Comparison of ENCODE assay signal across 18 cellular contexts in the genomic region with DNA sequence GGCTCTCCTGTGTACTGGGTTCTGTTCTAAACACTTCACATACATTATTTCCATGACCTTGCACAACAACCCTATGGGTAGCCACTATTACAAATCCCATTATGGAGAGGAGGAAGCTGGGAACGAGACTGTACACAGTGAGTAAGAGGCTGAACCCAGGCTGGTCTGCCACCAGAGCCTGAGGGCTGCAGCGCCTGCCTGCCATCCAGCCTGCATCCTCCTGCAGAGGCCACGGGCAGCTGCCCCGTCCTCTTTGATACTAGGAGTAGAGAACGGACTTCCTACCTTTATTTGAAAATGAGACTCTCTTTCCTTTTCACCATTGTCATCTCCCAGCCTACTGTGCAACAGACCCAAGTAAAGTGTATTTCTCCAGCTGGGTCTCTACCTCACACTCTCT.
DNase-seq lines count a peak whose midpoint lies in the region; ATAC-seq and TF ChIP-seq lines count a peak whose summit lies in the region.
"Had no signal": no experiment of that assay in that cellular context is flagged by ENCODE, and none has a peak within 500 bp of the region (broad histone marks: within the 10 kb centered on the region; RNA-seq: fewer than 3 reads in every experiment).

No MANE protein-coding gene starts in this region.

- no peaks in the 10 kb centered on the region for H3K9me3 ChIP-seq in BE2C
- no peaks in the 10 kb centered on the region for H3K9me3 ChIP-seq in testis
- H3K9me3 ChIP-seq: BLaER1 treated with 17β-estradiol and CSF1 and Interleukin-3, amounts not matched to agents 10 nM and 100 nM; Caco-2 had no signal

- H3K4me2 ChIP-seq in KMS-11 = peak overlapping the region; percentile 97; the same call in 1 of the 2 replicates
- H3K4me2 ChIP-seq: BLaER1 treated with 17β-estradiol and CSF1 and Interleukin-3, amounts not matched to agents 10 nM and 100 nM had no signal

- intact Hi-C loops in testis (cut with DNase I; ENCODE audit: low total_unique reads) = no loop called here
- intact Hi-C loops in activated CD4-positive, alpha-beta T cell treated with anti-CD3 and anti-CD28 coated beads for 36 hours (cut with DNase I, micrococcal nuclease) = loop anchor here in 1 of 2 experiments (5.0 kb wide), 1 partner anchor 434 kb away; a partner anchor contains a TSS

- no peak overlapping the region for H2AFZ ChIP-seq in KMS-11 (ENCODE audit: low read depth)

- no peaks in the 10 kb centered on the region for H3K79me2 ChIP-seq in KMS-11 (ENCODE audit: insufficient read depth, low read depth)

- CTCF ChIA-PET in activated CD4-positive, alpha-beta T cell treated with anti-CD3 and anti-CD28 coated beads for 36 hours (lab: Charles Lee) = interaction anchor here (0.6 kb wide), 1 partner anchor 211 kb away, joined by 3 read pairs; no protein-coding TSS in a partner anchor

- no peaks in the 10 kb centered on the region for H3K9me3 Mint-ChIP-seq in activated CD4-positive, alpha-beta T cell treated with anti-CD3 and anti-CD28 coated beads for 36 hours (ENCODE audit: low read depth)
- H3K9me3 Mint-ChIP-seq: CD4-positive, alpha-beta T cell; CD8-positive, alpha-beta T cell had no signal

- H3K36me3 ChIP-seq in KMS-11 (ENCODE audit: insufficient read depth) (no peaks in the 10 kb centered on the region), BE2C (no peaks in the 10 kb centered on the region), testis (ENCODE audit: low read depth, missing control alignments) (no peaks in the 10 kb centered on the region)
- H3K36me3 ChIP-seq: BLaER1 treated with 17β-estradiol and CSF1 and Interleukin-3, amounts not matched to agents 10 nM and 100 nM had no signal

- peaks cover 2% of the 10 kb centered on the region for H3K4me1 Mint-ChIP-seq in activated CD4-positive, alpha-beta T cell treated with anti-CD3 and anti-CD28 coated beads for 36 hours

- peaks cover 50% of the 10 kb centered on the region for H3K4me1 ChIP-seq in KMS-11 (ENCODE audit: low read depth, poor library complexity, severe bottlenecking)
- H3K4me1 ChIP-seq in BE2C = peaks cover 7% of the 10 kb centered on the region
- H3K4me1 ChIP-seq in testis = no peaks in the 10 kb centered on the region
- H3K4me1 ChIP-seq: BLaER1 treated with 17β-estradiol and CSF1 and Interleukin-3, amounts not matched to agents 10 nM and 100 nM; Caco-2 had no signal

- H3K9ac ChIP-seq in KMS-11 = no peak overlapping the region
- H3K9ac ChIP-seq: BLaER1 treated with 17β-estradiol and CSF1 and Interleukin-3, amounts not matched to agents 10 nM and 100 nM had no signal

- no peak overlapping the region for H3K27ac ChIP-seq in KMS-11
- no peak overlapping the region for H3K27ac ChIP-seq in testis
- H3K27ac ChIP-seq: BLaER1 treated with 17β-estradiol and CSF1 and Interleukin-3, amounts not matched to agents 10 nM and 100 nM; C4-2B had no signal

- no peaks in the 10 kb centered on the region for H4K20me1 ChIP-seq in KMS-11 (ENCODE audit: insufficient read depth)
- H4K20me1 ChIP-seq: BLaER1 treated with 17β-estradiol and CSF1 and Interleukin-3, amounts not matched to agents 10 nM and 100 nM had no signal

- TF ChIP-seq POLR2A in testis (IDR thresholded peaks at IDR 0.05) = no peak

- H3K27me3 Mint-ChIP-seq in activated CD4-positive, alpha-beta T cell treated with anti-CD3 and anti-CD28 coated beads for 36 hours = no peaks in the 10 kb centered on the region
- H3K27me3 Mint-ChIP-seq: CD4-positive, alpha-beta T cell had no signal

- H3K36me3 Mint-ChIP-seq in activated CD4-positive, alpha-beta T cell treated with anti-CD3 and anti-CD28 coated beads for 36 hours (ENCODE audit: low read depth) = no peaks in the 10 kb centered on the region
- H3K36me3 Mint-ChIP-seq: CD8-positive, alpha-beta T cell had no signal

- TF ChIP-seq CTCF in KMS-11 (conservative IDR thresholded peaks at IDR 0.05; ENCODE audit: low read depth, low read length) = no peak
- TF ChIP-seq CTCF in BE2C (IDR thresholded peaks at IDR 0.05; ENCODE audit: low read depth, low read length) = no peak
- TF ChIP-seq CTCF in testis (IDR thresholded peaks at IDR 0.05) = no peak

- no peak overlapping the region for H3K27ac Mint-ChIP-seq in activated CD4-positive, alpha-beta T cell treated with anti-CD3 and anti-CD28 coated beads for 36 hours
- H3K27ac Mint-ChIP-seq: CD4-positive, alpha-beta T cell; CD8-positive, alpha-beta T cell had no signal

- ATAC-seq in activated CD4-positive, alpha-beta T cell treated with anti-CD3 and anti-CD28 coated beads for 36 hours = no peak
- ATAC-seq: CD8-positive, alpha-beta T cell had no signal

- no peak overlapping the region for H3K4me3 Mint-ChIP-seq in activated CD4-positive, alpha-beta T cell treated with anti-CD3 and anti-CD28 coated beads for 36 hours
- H3K4me3 Mint-ChIP-seq: CD4-positive, alpha-beta T cell; CD8-positive, alpha-beta T cell had no signal

- POLR2A ChIA-PET in activated CD4-positive, alpha-beta T cell treated with anti-CD3 and anti-CD28 coated beads for 36 hours (lab: Charles Lee) = no interaction called here

- DNase-seq in M059J (ENCODE audit: low read depth) = peak; percentile 31
- peak; percentile 38 for DNase-seq in NCI-H2227 treated with DMSO at 0.1 percent for 48 hours (lab: John Stamatoyannopoulos, UW)
- peak; percentile 22 for DNase-seq in RPMI7951 (ENCODE audit: low read depth)
- DNase-seq in BE2C = no peak
- no peak for DNase-seq in testis
- no peak for DNase-seq in activated naive CD4-positive, alpha-beta T cell treated with anti-CD3 and anti-CD28 coated beads, Interleukin-2, amount 50 U/mL, for 16 hours
- DNase-seq in activated CD4-positive, alpha-beta T cell treated with anti-CD3 and anti-CD28 coated beads for 36 hours = no peak
- DNase-seq: 8988T; ACHN; Caco-2; Calu3; CD4-positive, alpha-beta T cell; CD8-positive, alpha-beta T cell; DMS79 treated with DMSO at 0.1 percent for 48 hours; GF-D8 had no signal

- H3K27me3 ChIP-seq in KMS-11 (ENCODE audit: insufficient read depth, low read depth) (no peaks in the 10 kb centered on the region), BE2C (no peaks in the 10 kb centered on the region), testis (no peaks in the 10 kb centered on the region)
- H3K27me3 ChIP-seq: BLaER1 treated with 17β-estradiol and CSF1 and Interleukin-3, amounts not matched to agents 10 nM and 100 nM had no signal

- 91 to 94% methylated on average over 5 of the region's 5 CpGs for WGBS in testis, 2 donors

- H3K4me3 ChIP-seq in KMS-11 (IDR thresholded peaks at IDR 0.05; ENCODE audit: insufficient read depth, low read depth, low read length) = no peak overlapping the region
- no peak overlapping the region for H3K4me3 ChIP-seq in BE2C (ENCODE audit: low read depth, low read length)
- no peak overlapping the region for H3K4me3 ChIP-seq in testis
- H3K4me3 ChIP-seq: BLaER1 treated with 17β-estradiol and CSF1 and Interleukin-3, amounts not matched to agents 10 nM and 100 nM had no signal

Comparison
In these comparisons a context has a peak if more than half of its experiments do, and no peak if none do; other contexts are left out.
1. DNase-seq: peak in M059J (single experiment), NCI-H2227 treated with DMSO at 0.1 percent for 48 hours (single experiment) and RPMI7951 (single experiment); none in BE2C (single experiment), testis (single experiment), activated naive CD4-positive, alpha-beta T cell treated with anti-CD3 and anti-CD28 coated beads, Interleukin-2, amount 50 U/mL, for 16 hours (single experiment) and activated CD4-positive, alpha-beta T cell treated with anti-CD3 and anti-CD28 coated beads for 36 hours (single experiment).